Comparison of ENCODE assay signal across 16 cellular contexts in genomic region chr2:95390272-95390880, GRCh38.
"Had no signal": no experiment of that assay in that cellular context is flagged by ENCODE, and none has a peak within 500 bp of the region (broad histone marks: within the 10 kb centered on the region; RNA-seq: fewer than 3 reads in every experiment).

No MANE protein-coding gene starts in this region.

- H3K9me3 ChIP-seq: esophagus muscularis mucosa, SK-N-SH, upper lobe of left lung had no signal

- H3K9me3 Mint-ChIP-seq: activated CD4-positive, alpha-beta memory T cell treated with anti-CD3 and anti-CD28 coated beads, Interleukin-2, amount 10 ng/mL, durations not matched to agents 7 days and 5 days; activated T-cell treated with anti-CD3 and anti-CD28 coated beads, Interleukin-2, amount 50 U/mL, for 24 hours; naive B cell; neural progenitor cell; stimulated activated naive B cell treated with anti-CD40 and anti-IgM and Interleukin-4, amounts not matched to agents 10 μg/mL and 1 μg/mL and 100 μg/mL, for 72 hours had no signal

- H3K9ac ChIP-seq: neural progenitor cell, parathyroid adenoma, SK-N-SH had no signal

- H3K36me3 Mint-ChIP-seq: naive B cell; neural progenitor cell; stimulated activated naive B cell treated with anti-CD40 and anti-IgM and Interleukin-4, amounts not matched to agents 10 μg/mL and 1 μg/mL and 100 μg/mL, for 72 hours had no signal

- H3K4me3 Mint-ChIP-seq: activated CD4-positive, alpha-beta memory T cell treated with anti-CD3 and anti-CD28 coated beads, Interleukin-2, amount 10 ng/mL, durations not matched to agents 7 days and 5 days; activated T-cell treated with anti-CD3 and anti-CD28 coated beads, Interleukin-2, amount 50 U/mL, for 24 hours; naive B cell; neural progenitor cell; stimulated activated naive B cell treated with anti-CD40 and anti-IgM and Interleukin-4, amounts not matched to agents 10 μg/mL and 1 μg/mL and 100 μg/mL, for 72 hours had no signal

- H3K4me2 ChIP-seq: neural progenitor cell, SK-N-SH had no signal

- H3K27ac ChIP-seq: dorsolateral prefrontal cortex, esophagus muscularis mucosa, neural progenitor cell, parathyroid adenoma, upper lobe of left lung had no signal

- H3K27me3 ChIP-seq: dorsolateral prefrontal cortex, upper lobe of left lung had no signal

- H3K4me1 ChIP-seq: neural progenitor cell, parathyroid adenoma had no signal

- H3K27ac Mint-ChIP-seq: activated CD4-positive, alpha-beta memory T cell treated with anti-CD3 and anti-CD28 coated beads, Interleukin-2, amount 10 ng/mL, durations not matched to agents 7 days and 5 days; activated T-cell treated with anti-CD3 and anti-CD28 coated beads, Interleukin-2, amount 50 U/mL, for 24 hours; stimulated activated naive B cell treated with anti-CD40 and anti-IgM and Interleukin-4, amounts not matched to agents 10 μg/mL and 1 μg/mL and 100 μg/mL, for 72 hours had no signal

- H3K27me3 Mint-ChIP-seq: activated CD4-positive, alpha-beta memory T cell treated with anti-CD3 and anti-CD28 coated beads, Interleukin-2, amount 10 ng/mL, durations not matched to agents 7 days and 5 days had no signal

- H3K4me3 ChIP-seq: dorsolateral prefrontal cortex, esophagus muscularis mucosa, neural progenitor cell, upper lobe of left lung had no signal

- H3K36me3 ChIP-seq: esophagus muscularis mucosa, neural progenitor cell, upper lobe of left lung had no signal

- H3K79me2 ChIP-seq: parathyroid adenoma had no signal

- FAIRE-seq: astrocyte had no signal

- ATAC-seq: stimulated activated naive B cell treated with anti-CD40 and anti-IgM and Interleukin-4, amounts not matched to agents 10 μg/mL and 1 μg/mL and 100 μg/mL, for 72 hours had no signal

- H2AFZ ChIP-seq: neural progenitor cell, parathyroid adenoma had no signal

- DNase-seq: activated CD4-positive, alpha-beta memory T cell treated with anti-CD3 and anti-CD28 coated beads, Interleukin-2, amount 10 ng/mL, durations not matched to agents 7 days and 5 days; activated CD4-positive, alpha-beta T cell treated with anti-CD3 and anti-CD28 coated beads for 4 hours; activated naive CD4-positive, alpha-beta T cell treated with anti-CD3 and anti-CD28 coated beads, Interleukin-2, amount 50 U/mL, for 16 hours; activated T-cell treated with anti-CD3 and anti-CD28 coated beads, Interleukin-2, amount 50 U/mL, for 24 hours; dorsolateral prefrontal cortex; hippocampal formation; naive B cell; SK-N-SH; stimulated activated CD4-positive, alpha-beta T cell treated with anti-CD3 and anti-CD28 coated beads, Interleukin-15, amount 100 ng/mL, for 24 hours; stimulated activated CD4-positive, alpha-beta T cell treated with anti-CD3 and anti-CD28 coated beads, Interleukin-4, amount 100 ng/mL, for 1 hour; stimulated activated naive B cell treated with anti-CD40 and anti-IgM and Interleukin-4, amounts not matched to agents 10 μg/mL and 1 μg/mL and 100 μg/mL, for 72 hours had no signal

- H3K4me1 Mint-ChIP-seq: activated CD4-positive, alpha-beta memory T cell treated with anti-CD3 and anti-CD28 coated beads, Interleukin-2, amount 10 ng/mL, durations not matched to agents 7 days and 5 days had no signal
